Comparison of ENCODE assay signal across 31 cellular contexts in the genomic region with DNA sequence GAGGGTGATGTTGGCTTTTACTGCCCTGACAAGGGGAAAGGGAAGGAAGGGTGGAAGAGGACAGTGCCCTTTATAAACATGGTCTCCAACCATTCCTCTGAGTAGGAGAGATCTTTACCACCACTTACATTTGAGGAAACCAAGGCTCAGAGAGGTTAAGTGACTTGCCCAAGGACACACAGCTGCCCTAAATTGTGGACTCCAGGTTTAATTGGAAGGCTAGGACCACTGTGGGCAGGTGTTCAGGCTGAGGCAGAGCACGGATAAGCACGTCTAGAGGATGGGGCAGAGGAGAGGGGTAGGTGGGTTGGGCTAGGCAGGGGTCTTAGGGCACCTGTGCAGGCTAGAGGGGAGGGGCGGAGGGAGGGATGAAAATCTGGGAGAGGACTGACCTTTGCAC. TPM values are rescaled to one million over a fixed set of nuclear protein-coding genes. Genes with fewer than 3 reads are reported as not detected.
"Had no signal": no experiment of that assay in that cellular context is flagged by ENCODE, and none has a peak within 500 bp of the region (broad histone marks: within the 10 kb centered on the region; RNA-seq: fewer than 3 reads in every experiment).

No MANE protein-coding gene starts in this region.

- H3K4me1 Mint-ChIP-seq: stimulated activated memory B cell treated with anti-CD40 and anti-IgM and Interleukin-4, amounts not matched to agents 10 μg/mL and 1 μg/mL and 100 μg/mL, for 72 hours; stimulated activated naive CD8-positive, alpha-beta T cell treated with anti-CD3 and anti-CD28 coated beads, Interleukin-15, amount 100 ng/mL, for 72 hours had no signal

- FAIRE-seq: urothelium cell line had no signal

- H3K36me3 Mint-ChIP-seq: naive thymus-derived CD8-positive, alpha-beta T cell; natural killer cell treated with Interleukin-12 subunit alpha and Interleukin-12 subunit beta and Interleukin-15 and Interleukin-18, amount 100 ng/mL, for 72 hours; stimulated activated memory B cell treated with anti-CD40 and anti-IgM and Interleukin-4, amounts not matched to agents 10 μg/mL and 1 μg/mL and 100 μg/mL, for 72 hours had no signal

- H3K4me3 ChIP-seq: ovary, psoas muscle, skin epidermis, smooth muscle cell, spleen, thoracic aorta, thyroid gland, tibial nerve, upper lobe of left lung, vagina had no signal

- H3K79me2 ChIP-seq: parathyroid adenoma had no signal

- H3K27ac Mint-ChIP-seq: natural killer cell treated with Interleukin-12 subunit alpha and Interleukin-12 subunit beta and Interleukin-15 and Interleukin-18, amount 100 ng/mL, for 72 hours; nephron progenitor cell; progenitor cell of endocrine pancreas; stimulated activated memory B cell treated with anti-CD40 and anti-IgM and Interleukin-4, amounts not matched to agents 10 μg/mL and 1 μg/mL and 100 μg/mL, for 72 hours had no signal

- H3K4me1 ChIP-seq: parathyroid adenoma, psoas muscle, spleen, tibial nerve, upper lobe of left lung, vagina had no signal

- H3K27me3 ChIP-seq: ovary, thyroid gland, upper lobe of left lung, vagina had no signal

- H3K9me3 Mint-ChIP-seq: naive thymus-derived CD8-positive, alpha-beta T cell; natural killer cell treated with Interleukin-12 subunit alpha and Interleukin-12 subunit beta and Interleukin-15 and Interleukin-18, amount 100 ng/mL, for 72 hours; nephron progenitor cell; neural crest cell; stimulated activated memory B cell treated with anti-CD40 and anti-IgM and Interleukin-4, amounts not matched to agents 10 μg/mL and 1 μg/mL and 100 μg/mL, for 72 hours; stimulated activated naive CD8-positive, alpha-beta T cell treated with anti-CD3 and anti-CD28 coated beads, Interleukin-15, amount 100 ng/mL, for 72 hours had no signal

- H3K4me2 ChIP-seq: smooth muscle cell had no signal

- H2AFZ ChIP-seq: parathyroid adenoma had no signal

- H3K27ac ChIP-seq: neutrophil, ovary, parathyroid adenoma, psoas muscle, skin epidermis, spleen, thoracic aorta, thyroid gland, tibial nerve, upper lobe of left lung, vagina had no signal

- ATAC-seq: naive thymus-derived CD8-positive, alpha-beta T cell; natural killer cell treated with Interleukin-12 subunit alpha and Interleukin-12 subunit beta and Interleukin-15 and Interleukin-18, amount 100 ng/mL, for 72 hours; psoas muscle; right cardiac atrium; sciatic nerve; stimulated activated memory B cell treated with anti-CD40 and anti-IgM and Interleukin-4, amounts not matched to agents 10 μg/mL and 1 μg/mL and 100 μg/mL, for 72 hours; stimulated activated naive CD8-positive, alpha-beta T cell treated with anti-CD3 and anti-CD28 coated beads, Interleukin-15, amount 100 ng/mL, for 72 hours; stimulated activated naive CD8-positive, alpha-beta T cell treated with anti-CD3 and anti-CD28 coated beads, Interleukin-15, Interleukin-2, amounts not matched to agents 100 U/mL and 50 U/mL, for 24 hours had no signal

- H3K9ac ChIP-seq: parathyroid adenoma had no signal

- H3K9me3 ChIP-seq: neutrophil, ovary, psoas muscle, spleen, thoracic aorta, thyroid gland, upper lobe of left lung, vagina had no signal

- H3K36me3 ChIP-seq: neutrophil, ovary, spleen, thoracic aorta, thyroid gland, tibial nerve, upper lobe of left lung, vagina had no signal

- H3K4me3 Mint-ChIP-seq: naive thymus-derived CD8-positive, alpha-beta T cell; natural killer cell treated with Interleukin-12 subunit alpha and Interleukin-12 subunit beta and Interleukin-15 and Interleukin-18, amount 100 ng/mL, for 72 hours; nephron progenitor cell; neural crest cell; stimulated activated memory B cell treated with anti-CD40 and anti-IgM and Interleukin-4, amounts not matched to agents 10 μg/mL and 1 μg/mL and 100 μg/mL, for 72 hours; stimulated activated naive CD8-positive, alpha-beta T cell treated with anti-CD3 and anti-CD28 coated beads, Interleukin-15, amount 100 ng/mL, for 72 hours had no signal

- DNase-seq: naive thymus-derived CD8-positive, alpha-beta T cell; nephron progenitor cell; nucleus accumbens; ovary; spleen; stimulated activated CD4-positive, alpha-beta T cell treated with anti-CD3 and anti-CD28 coated beads, Interleukin-12 subunit alpha, Interleukin-12 subunit beta, amount 100 ng/mL, for 4 hours; stimulated activated CD4-positive, alpha-beta T cell treated with anti-CD3 and anti-CD28 coated beads, Interleukin-1b, Interleukin-23, amount 100 ng/mL, for 48 hours; stimulated activated CD4-positive, alpha-beta T cell treated with anti-CD3 and anti-CD28 coated beads, Interleukin-4, amount 100 ng/mL, for 1 hour; stimulated activated CD4-positive, alpha-beta T cell treated with anti-CD3 and anti-CD28 coated beads, Interleukin-4, amount 100 ng/mL, for 4 hours; stimulated activated CD8-positive, alpha-beta memory T cell treated with anti-CD3 and anti-CD28 coated beads, Interleukin-4, amount 100 ng/mL, for 48 hours; stimulated activated naive CD4-positive, alpha-beta T cell; stimulated activated naive CD8-positive, alpha-beta T cell treated with anti-CD3 and anti-CD28 coated beads, Interleukin-15, amount 100 ng/mL, for 72 hours; stimulated activated naive CD8-positive, alpha-beta T cell treated with anti-CD3 and anti-CD28 coated beads, Interleukin-15, Interleukin-2, amounts not matched to agents 100 U/mL and 50 U/mL, for 24 hours; thyroid gland; trophoblast cell; upper lobe of left lung had no signal

RNA-seq across cellular contexts. Expression of a gene that starts 32.7 kb away (rescaled TPM):
- total RNA-seq: naive thymus-derived CD8-positive, alpha-beta T cell; natural killer cell treated with Interleukin-12 subunit alpha and Interleukin-12 subunit beta and Interleukin-15 and Interleukin-18, amount 100 ng/mL, for 72 hours; progenitor cell of endocrine pancreas had no signal
- polyA plus RNA-seq: naive thymus-derived CD8-positive, alpha-beta T cell had no signal
